In genomic region chr7:149245244-149245643, GRCh38 we compare ENCODE assay signal across 9 cellular contexts. TPM values are rescaled to one million over a fixed set of nuclear protein-coding genes. Genes with fewer than 3 reads are reported as not detected.
DNase-seq lines count a peak whose midpoint lies in the region; ATAC-seq and TF ChIP-seq lines count a peak whose summit lies in the region.
"Had no signal": no experiment of that assay in that cellular context is flagged by ENCODE, and none has a peak within 500 bp of the region (broad histone marks: within the 10 kb centered on the region; RNA-seq: fewer than 3 reads in every experiment).

No MANE protein-coding gene starts in this region.

- H3K27me3 ChIP-seq in lower lobe of right lung (ENCODE audit: low read depth) = no peaks in the 10 kb centered on the region
- H3K27me3 ChIP-seq in WERI-Rb-1 (ENCODE audit: insufficient read depth, low read depth, severe bottlenecking) = no peaks in the 10 kb centered on the region
- no peaks in the 10 kb centered on the region for H3K27me3 ChIP-seq in brain microvascular endothelial cell (replicated peaks)

- peak; percentile 82 for DNase-seq in activated CD4-positive, alpha-beta memory T cell treated with anti-CD3 and anti-CD28 coated beads for 36 hours
- peak; percentile 79 for DNase-seq in stimulated activated CD4-positive, alpha-beta T cell treated with anti-CD3 and anti-CD28 coated beads, Interleukin-1b, Interleukin-23, amount 100 ng/mL, for 48 hours
- DNase-seq in lower lobe of right lung (no peak), WERI-Rb-1 (no peak), brain microvascular endothelial cell (no peak)
- DNase-seq: naive thymus-derived CD8-positive, alpha-beta T cell; NCI-H2081 had no signal

- peaks cover 11% of the 10 kb centered on the region for H3K4me1 ChIP-seq in lower lobe of right lung

- peak overlapping the region; percentile 43 for H3K4me3 Mint-ChIP-seq in activated CD4-positive, alpha-beta memory T cell treated with anti-CD3 and anti-CD28 coated beads for 36 hours

- H3K9me3 ChIP-seq in lower lobe of right lung = no peaks in the 10 kb centered on the region
- no peaks in the 10 kb centered on the region for H3K9me3 ChIP-seq in WERI-Rb-1 (ENCODE audit: severe bottlenecking)

- H3K27ac Mint-ChIP-seq in activated CD4-positive, alpha-beta memory T cell treated with anti-CD3 and anti-CD28 coated beads for 36 hours = peak overlapping the region; percentile 91

- H3K27me3 Mint-ChIP-seq in activated CD4-positive, alpha-beta memory T cell treated with anti-CD3 and anti-CD28 coated beads for 36 hours = no peaks in the 10 kb centered on the region
- H3K27me3 Mint-ChIP-seq: naive thymus-derived CD8-positive, alpha-beta T cell had no signal

- TF ChIP-seq CTCF in lower lobe of right lung (IDR thresholded peaks at IDR 0.05) (no peak), WERI-Rb-1 (IDR thresholded peaks at IDR 0.05; ENCODE audit: low read depth, low read length) (no peak), brain microvascular endothelial cell (IDR thresholded peaks at IDR 0.05; ENCODE audit: low read depth, low read length, missing control alignments) (no peak)

- peaks cover 66% of the 10 kb centered on the region for H3K4me1 Mint-ChIP-seq in activated CD4-positive, alpha-beta memory T cell treated with anti-CD3 and anti-CD28 coated beads for 36 hours (ENCODE audit: low read depth)

- peaks cover 30% of the 10 kb centered on the region for H3K36me3 Mint-ChIP-seq in activated CD4-positive, alpha-beta memory T cell treated with anti-CD3 and anti-CD28 coated beads for 36 hours

- H3K9me3 Mint-ChIP-seq in activated CD4-positive, alpha-beta memory T cell treated with anti-CD3 and anti-CD28 coated beads for 36 hours = peaks cover 8% of the 10 kb centered on the region

- intact Hi-C loops in activated CD4-positive, alpha-beta memory T cell treated with anti-CD3 and anti-CD28 coated beads for 36 hours (cut with micrococcal nuclease) = loop anchor here (1.0 to 5.0 kb wide), 6 partner anchors 16 to 377 kb away; partner anchors contain the start of gene ZNF398
- intact Hi-C loops in lower lobe of right lung (cut with DNase I) = no loop called here

- in situ Hi-C loops in brain microvascular endothelial cell (cut with HindIII; ENCODE audit: low pct_ligation_motif_present, low sequenced_read_pairs) = no loop called here

- ATAC-seq in GM19035 (IDR thresholded peaks at IDR 0.05; ENCODE audit: unreplicated experiment) (peak; percentile 57), HG02759 (IDR thresholded peaks at IDR 0.05; ENCODE audit: unreplicated experiment) (peak; percentile 52), lower lobe of right lung (no peak)
- ATAC-seq: naive thymus-derived CD8-positive, alpha-beta T cell had no signal

- H3K4me3 ChIP-seq in lower lobe of right lung (no peak overlapping the region), WERI-Rb-1 (ENCODE audit: low read depth, low read length) (no peak overlapping the region), brain microvascular endothelial cell (ENCODE audit: low read depth, low read length) (no peak overlapping the region)

- CTCF ChIA-PET in activated CD4-positive, alpha-beta memory T cell treated with anti-CD3 and anti-CD28 coated beads for 36 hours (lab: Charles Lee) = interaction anchor here (1.5 to 2.2 kb wide), 2 partner anchors 16 to 35 kb away, joined by 5 to 6 read pairs; partner anchors contain the start of gene ZNF783

- H3K27ac ChIP-seq in lower lobe of right lung = no peak overlapping the region
- H3K27ac ChIP-seq in WERI-Rb-1 = no peak overlapping the region
- no peak overlapping the region for H3K27ac ChIP-seq in brain microvascular endothelial cell

- POLR2A ChIA-PET in activated CD4-positive, alpha-beta memory T cell treated with anti-CD3 and anti-CD28 coated beads for 36 hours (lab: Charles Lee) = interaction anchor here (0.7 to 6.1 kb wide), 7 partner anchors 16 to 377 kb away, joined by 3 to 62 read pairs (median 5); partner anchors contain the start of genes ZNF282 and ZNF783

- H3K36me3 ChIP-seq in lower lobe of right lung = peaks cover 6% of the 10 kb centered on the region
- H3K36me3 ChIP-seq in WERI-Rb-1 = peaks cover 9% of the 10 kb centered on the region
- no peaks in the 10 kb centered on the region for H3K36me3 ChIP-seq in brain microvascular endothelial cell (replicated peaks)

RNA-seq across cellular contexts. Expression of gene ZNF212, which starts 5.8 kb away (rescaled TPM):
- 10 to 100 TPM; 21.5 to 21.9 TPM for total RNA-seq in activated CD4-positive, alpha-beta memory T cell treated with anti-CD3 and anti-CD28 coated beads for 36 hours
- total RNA-seq in lower lobe of right lung = 10.5 TPM

RNA-seq across cellular contexts. Expression of gene ZNF783, which starts 16.8 kb away (rescaled TPM):
- total RNA-seq in activated CD4-positive, alpha-beta memory T cell treated with anti-CD3 and anti-CD28 coated beads for 36 hours = 10 to 100 TPM; 15.5 to 17.1 TPM
- 15.1 TPM for total RNA-seq in lower lobe of right lung

RNA-seq across cellular contexts. Expression of gene ZNF282, which starts 49.9 kb away (rescaled TPM):
- 10 to 100 TPM; 61.7 to 61.9 TPM for total RNA-seq in activated CD4-positive, alpha-beta memory T cell treated with anti-CD3 and anti-CD28 coated beads for 36 hours
- total RNA-seq in lower lobe of right lung = 20.9 TPM

Comparison
In these comparisons a context has a peak if more than half of its experiments do, and no peak if none do; other contexts are left out.
1. ATAC-seq: peak in GM19035 (single experiment) and HG02759 (single experiment); none in lower lobe of right lung (0 of 2).
2. DNase-seq: peak in activated CD4-positive, alpha-beta memory T cell treated with anti-CD3 and anti-CD28 coated beads for 36 hours (single experiment) and stimulated activated CD4-positive, alpha-beta T cell treated with anti-CD3 and anti-CD28 coated beads, Interleukin-1b, Interleukin-23, amount 100 ng/mL, for 48 hours (single experiment); none in lower lobe of right lung (single experiment), WERI-Rb-1 (single experiment) and brain microvascular endothelial cell (single experiment).